ENCODE assay signal across 2 cellular contexts in genomic region chr4:144128673-144129072, GRCh38. TPM values are rescaled to one million over a fixed set of nuclear protein-coding genes. Genes with fewer than 3 reads are reported as not detected.
"Had no signal": no experiment of that assay in that cellular context is flagged by ENCODE, and none has a peak within 500 bp of the region (broad histone marks: within the 10 kb centered on the region; RNA-seq: fewer than 3 reads in every experiment).

No MANE protein-coding gene starts in this region.

RNA-seq across cellular contexts. Expression of gene GYPA, which starts 11.8 kb away (rescaled TPM):
- total RNA-seq: G401, GM12878 had no signal
- polyA plus RNA-seq: GM12878 had no signal
